1 cellular context compared by ENCODE assay signal in the genomic region with DNA sequence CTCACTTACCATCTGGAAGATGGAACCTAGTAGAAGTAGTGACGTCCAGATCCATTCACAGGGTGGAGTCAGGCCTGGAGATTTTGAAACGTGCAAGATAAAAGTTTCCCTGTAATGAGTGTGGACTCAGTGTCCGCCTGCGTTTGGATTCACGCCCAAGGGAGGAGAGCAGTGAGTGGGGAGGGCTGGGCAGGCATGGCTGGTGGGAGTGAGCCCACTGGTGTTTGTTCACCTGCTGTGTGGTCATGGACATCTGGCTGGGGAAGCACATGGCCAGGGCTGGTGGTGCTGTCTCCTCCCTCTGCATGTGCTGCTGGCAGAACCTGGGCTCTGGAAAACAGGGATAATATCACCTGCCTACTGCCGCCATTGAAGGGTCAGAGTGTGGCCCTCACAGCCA.
TF ChIP-seq lines count a peak whose summit lies in the region.

No MANE protein-coding gene starts in this region.

TF ChIP-seq in HepG2, 621 proteins besides CTCF, POLR2A, EP300 and RAD21:
- TF ChIP-seq HHEX (CRISPR knock-in tag; IDR thresholded peaks at IDR 0.05) (no peak), ZBTB1 (CRISPR knock-in tag; IDR thresholded peaks at IDR 0.05; ENCODE audit: borderline replicate concordance) (no peak), TFDP1 (CRISPR knock-in tag; IDR thresholded peaks at IDR 0.05; ENCODE audit: borderline replicate concordance) (no peak), KLF6 (CRISPR knock-in tag; IDR thresholded peaks at IDR 0.05) (no peak), ZNF512B (CRISPR knock-in tag; IDR thresholded peaks at IDR 0.05; ENCODE audit: borderline replicate concordance) (no peak), SMAD9 (CRISPR knock-in tag; IDR thresholded peaks at IDR 0.05) (no peak)
- TF ChIP-seq, protein P1, sequence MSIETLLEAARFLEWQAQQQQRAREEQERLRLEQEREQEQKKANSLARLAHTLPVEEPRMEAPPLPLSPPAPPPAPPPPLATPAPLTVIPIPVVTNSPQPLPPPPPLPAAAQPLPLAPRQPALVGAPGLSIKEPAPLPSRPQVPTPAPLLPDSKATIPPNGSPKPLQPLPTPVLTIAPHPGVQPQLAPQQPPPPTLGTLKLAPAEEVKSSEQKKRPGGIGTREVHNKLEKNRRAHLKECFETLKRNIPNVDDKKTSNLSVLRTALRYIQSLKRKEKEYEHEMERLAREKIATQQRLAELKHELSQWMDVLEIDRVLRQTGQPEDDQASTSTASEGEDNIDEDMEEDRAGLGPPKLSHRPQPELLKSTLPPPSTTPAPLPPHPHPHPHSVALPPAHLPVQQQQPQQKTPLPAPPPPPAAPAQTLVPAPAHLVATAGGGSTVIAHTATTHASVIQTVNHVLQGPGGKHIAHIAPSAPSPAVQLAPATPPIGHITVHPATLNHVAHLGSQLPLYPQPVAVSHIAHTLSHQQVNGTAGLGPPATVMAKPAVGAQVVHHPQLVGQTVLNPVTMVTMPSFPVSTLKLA (IDR thresholded peaks at IDR 0.05): 0 out of 2 replicates have a peak, but pooled peaks have one; percentile 34
TF ChIP-seq in HepG2: peak in this region for 1.
